In the genomic region with DNA sequence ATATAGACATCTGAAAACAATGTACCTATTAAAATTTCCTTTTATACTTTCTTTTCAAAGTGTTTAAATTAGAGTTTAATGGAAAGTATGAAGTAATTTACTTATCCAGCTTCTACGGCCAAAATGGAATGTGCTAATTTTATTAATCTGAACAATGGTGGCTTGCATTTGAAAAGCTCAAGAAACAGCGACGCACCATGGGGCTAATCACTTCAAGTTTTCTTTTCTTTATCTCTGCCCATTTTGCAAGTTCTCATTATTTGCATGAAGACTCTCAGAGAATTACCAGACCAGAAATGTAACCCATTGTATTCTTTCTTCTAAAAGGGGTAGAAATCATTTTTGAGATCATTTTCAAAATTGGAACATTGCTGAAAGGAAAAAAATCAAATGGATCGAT, we compare ENCODE assay signal across 32 cellular contexts.
"Had no signal": no experiment of that assay in that cellular context is flagged by ENCODE, and none has a peak within 500 bp of the region (broad histone marks: within the 10 kb centered on the region; RNA-seq: fewer than 3 reads in every experiment).

No MANE protein-coding gene starts in this region.

- H3K9ac ChIP-seq: SK-N-SH had no signal

- ATAC-seq: activated CD8-positive, alpha-beta memory T cell treated with anti-CD3 and anti-CD28 coated beads, Interleukin-2, amount 10 ng/mL, durations not matched to agents 7 days and 5 days; activated T-cell treated with anti-CD3 and anti-CD28 coated beads, Interleukin-2, amount 50 U/mL, for 72 hours; activated T-helper 17 cell treated with anti-CD3 and anti-CD28 coated beads, Interleukin-2, amount 50 U/mL, for 72 hours; PC-3; T-cell; T-helper 17 cell had no signal

- H3K4me3 ChIP-seq: Peyer's patch, SJSA1 had no signal

- H3K9me3 ChIP-seq: Peyer's patch, SK-N-SH had no signal

- H3K27ac ChIP-seq: brain microvascular endothelial cell, Peyer's patch, SJSA1, VCaP had no signal

- H3K4me2 ChIP-seq: SK-N-SH had no signal

- H3K36me3 ChIP-seq: brain microvascular endothelial cell, Peyer's patch, SJSA1 had no signal

- DNase-seq: activated CD4-positive, alpha-beta memory T cell treated with anti-CD3 and anti-CD28 coated beads, Interleukin-2, amount 10 ng/mL, durations not matched to agents 7 days and 5 days; activated CD4-positive, alpha-beta T cell treated with anti-CD3 and anti-CD28 coated beads for 1 hour; activated CD4-positive, alpha-beta T cell treated with anti-CD3 and anti-CD28 coated beads for 48 hours; activated CD4-positive, CD25-positive, alpha-beta regulatory T cell; activated CD8-positive, alpha-beta memory T cell treated with anti-CD3 and anti-CD28 coated beads for 24 hours; activated CD8-positive, alpha-beta memory T cell treated with anti-CD3 and anti-CD28 coated beads, Interleukin-2, amount 10 ng/mL, durations not matched to agents 7 days and 5 days; activated CD8-positive, alpha-beta memory T cell treated with anti-CD3 and anti-CD28 coated beads, Interleukin-2, amount 50 U/mL, for 48 hours; activated effector memory CD4-positive, alpha-beta T cell treated with anti-CD3 and anti-CD28 coated beads, Interleukin-2, amount 50 U/mL, for 16 hours; activated naive CD4-positive, alpha-beta T cell; activated naive CD4-positive, alpha-beta T cell treated with anti-CD3 and anti-CD28 coated beads, Interleukin-2, amount 50 U/mL, for 16 hours; activated naive CD8-positive, alpha-beta T cell treated with anti-CD3 and anti-CD28 coated beads for 36 hours; activated T-cell treated with anti-CD3 and anti-CD28 coated beads, Interleukin-2, amount 50 U/mL, for 72 hours; amniotic stem cell; aorta; brain microvascular endothelial cell; central memory CD4-positive, alpha-beta T cell; NCI-H1105; NCI-H1417 treated with DMSO at 0.1 percent for 48 hours; NCI-H1930; NCI-H345; NCI-H524 treated with DMSO at 0.1 percent for 48 hours; PC-3; Peyer's patch; RPMI8226; SHP77 treated with DMSO at 0.1 percent for 48 hours; SK-N-SH; T-cell; T-helper 17 cell; T-helper 9 cell had no signal

- H3K27me3 ChIP-seq: brain microvascular endothelial cell, Peyer's patch, SJSA1 had no signal
